Comparison of ENCODE assay signal across 9 cellular contexts in the genomic region with DNA sequence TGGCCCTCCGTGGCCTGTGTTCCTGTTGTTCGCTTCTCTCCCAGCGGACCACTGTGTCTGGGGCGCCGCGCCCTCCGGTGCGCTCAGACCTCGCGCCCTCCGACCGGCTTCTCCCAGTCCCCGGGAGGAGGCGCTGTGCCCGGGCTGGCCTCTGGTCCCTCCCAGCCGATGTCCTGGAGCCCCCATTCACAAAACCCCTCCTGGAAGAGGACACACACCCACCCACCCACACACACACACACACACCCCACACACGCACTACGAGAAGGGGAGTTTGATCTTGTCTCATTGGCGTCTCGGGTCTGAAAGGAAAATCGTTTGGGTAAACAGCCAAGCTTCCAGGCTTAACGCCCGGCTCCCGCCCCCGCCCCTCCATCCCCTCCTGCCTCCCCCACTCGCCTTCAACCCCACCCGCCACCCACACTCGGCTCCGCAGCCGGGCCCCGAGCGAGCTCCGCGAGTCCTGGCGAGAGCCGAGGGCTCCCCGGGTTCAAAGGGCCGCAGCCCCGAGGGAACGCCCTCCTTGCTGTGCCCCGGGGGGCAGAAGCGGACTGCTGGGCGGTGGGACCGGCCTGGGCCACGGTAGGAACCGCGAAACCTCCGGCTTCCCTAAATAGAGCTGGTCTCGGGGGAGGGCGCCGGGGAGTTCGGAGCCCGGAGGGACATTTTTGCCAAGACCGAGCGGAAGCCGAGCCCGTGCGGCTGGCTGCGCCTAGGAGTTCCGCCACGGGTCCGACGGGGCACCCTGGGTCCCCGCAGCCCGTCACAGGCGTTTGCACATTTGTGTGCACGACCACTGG. TPM values are rescaled to one million over a fixed set of nuclear protein-coding genes. Genes with fewer than 3 reads are reported as not detected.
A peak's percentile ranks its signal among the peaks of the same experiment; 100 is the strongest.
DNase-seq lines count a peak whose midpoint lies in the region; ATAC-seq and TF ChIP-seq lines count a peak whose summit lies in the region.
"Had no signal": no experiment of that assay in that cellular context is flagged by ENCODE, and none has a peak within 500 bp of the region (broad histone marks: within the 10 kb centered on the region; RNA-seq: fewer than 3 reads in every experiment).

No MANE protein-coding gene starts in this region.

- peak; percentile 44 to 84 (median 79) for TF ChIP-seq CTCF in ovary (IDR thresholded peaks at IDR 0.05)
- TF ChIP-seq CTCF in natural killer cell (IDR thresholded peaks at IDR 0.05), result no peak

- peak overlapping the region; percentile 72 to 94 (median 91) for H3K4me2 ChIP-seq in BLaER1 treated with 17β-estradiol and CSF1 and Interleukin-3, amounts not matched to agents 10 nM and 100 nM

- no peaks in the 10 kb centered on the region for H3K9me3 Mint-ChIP-seq in activated naive CD4-positive, alpha-beta T cell treated with anti-CD3 and anti-CD28 coated beads for 36 hours
- H3K9me3 Mint-ChIP-seq in natural killer cell, result peaks cover 0 to 2% of the 10 kb centered on the region in 2 donors

- no peak for TF ChIP-seq EP300 in ovary (IDR thresholded peaks at IDR 0.05)

- H3K4me3 ChIP-seq in BLaER1 treated with 17β-estradiol and CSF1 and Interleukin-3, amounts not matched to agents 10 nM and 100 nM, result peak overlapping the region; percentile 29 to 57 (median 50); a peak in 19 of 20 replicates
- H3K4me3 ChIP-seq in SK-N-MC (peak overlapping the region; percentile 70), ovary (peak overlapping the region; percentile 68)

- H3K4me1 ChIP-seq in BLaER1 treated with 17β-estradiol and CSF1 and Interleukin-3, amounts not matched to agents 10 nM and 100 nM, result peaks cover 11 to 45% (median 37%) of the 10 kb centered on the region in 10 experiments; a peak in 17 of 20 replicates
- peaks cover 25% of the 10 kb centered on the region for H3K4me1 ChIP-seq in ovary (ENCODE audit: insufficient read depth)

- DNase-seq in SK-N-MC (ENCODE audit: low read depth, low spot score) (no peak), Right ventricle myocardium inferior (ENCODE audit: missing footprints) (peak; percentile 72), ovary (peak; percentile 79 to 89 (median 84)), natural killer cell (no peak)
- no peak for DNase-seq in activated naive CD4-positive, alpha-beta T cell treated with anti-CD3 and anti-CD28 coated beads for 36 hours
- DNase-seq in activated CD8-positive, alpha-beta memory T cell treated with anti-CD3 and anti-CD28 coated beads, Interleukin-2, amount 50 U/mL, for 48 hours, result no peak
- DNase-seq: activated naive CD8-positive, alpha-beta T cell treated with anti-CD3 and anti-CD28 coated beads, Interleukin-2, amount 10 ng/mL, durations not matched to agents 7 days and 5 days had no signal

- H3K27ac ChIP-seq in BLaER1 treated with 17β-estradiol and CSF1 and Interleukin-3, amounts not matched to agents 10 nM and 100 nM, result no peak overlapping the region
- H3K27ac ChIP-seq in SK-N-MC (no peak overlapping the region), ovary (peak overlapping the region; percentile 91 to 99)

- no peak overlapping the region for H3K27ac Mint-ChIP-seq in activated naive CD4-positive, alpha-beta T cell treated with anti-CD3 and anti-CD28 coated beads for 36 hours
- H3K27ac Mint-ChIP-seq in natural killer cell, result no peak overlapping the region
- H3K27ac Mint-ChIP-seq: activated naive CD8-positive, alpha-beta T cell treated with anti-CD3 and anti-CD28 coated beads, Interleukin-2, amount 10 ng/mL, durations not matched to agents 7 days and 5 days had no signal

- H3K4me1 Mint-ChIP-seq in activated naive CD4-positive, alpha-beta T cell treated with anti-CD3 and anti-CD28 coated beads for 36 hours (ENCODE audit: low read depth), result peaks cover 32% of the 10 kb centered on the region
- peaks cover 22 to 25% of the 10 kb centered on the region in 2 donors for H3K4me1 Mint-ChIP-seq in natural killer cell

- CTCF ChIA-PET in activated naive CD4-positive, alpha-beta T cell treated with anti-CD3 and anti-CD28 coated beads for 36 hours (lab: Charles Lee), result no interaction called here

- H3K4me3 Mint-ChIP-seq in activated naive CD4-positive, alpha-beta T cell treated with anti-CD3 and anti-CD28 coated beads for 36 hours, result no peak overlapping the region
- H3K4me3 Mint-ChIP-seq in natural killer cell, result no peak overlapping the region
- H3K4me3 Mint-ChIP-seq: activated naive CD8-positive, alpha-beta T cell treated with anti-CD3 and anti-CD28 coated beads, Interleukin-2, amount 10 ng/mL, durations not matched to agents 7 days and 5 days had no signal

- intact Hi-C loops in Right ventricle myocardium inferior (cut with DNase I), result no loop called here
- intact Hi-C loops in ovary (cut with DNase I), result no loop called here
- intact Hi-C loops in activated naive CD4-positive, alpha-beta T cell treated with anti-CD3 and anti-CD28 coated beads for 36 hours (cut with micrococcal nuclease), result loop anchor here (10.0 kb wide), 1 partner anchor 1679 kb away; no protein-coding TSS in a partner anchor
- intact Hi-C loops in natural killer cell (cut with micrococcal nuclease), result no loop called here

- peaks cover 99 to 100% (median 100%) of the 10 kb centered on the region in 11 experiments for H3K27me3 ChIP-seq in BLaER1 treated with 17β-estradiol and CSF1 and Interleukin-3, amounts not matched to agents 10 nM and 100 nM
- no peaks in the 10 kb centered on the region for H3K27me3 ChIP-seq in ovary

- H3K9ac ChIP-seq in BLaER1 treated with 17β-estradiol and CSF1 and Interleukin-3, amounts not matched to agents 10 nM and 100 nM, result peak overlapping the region in 4 of 11 experiments; percentile 14 to 54 (median 40); a peak in 1 of 22 replicates
- peak overlapping the region; percentile 45 for H3K9ac ChIP-seq in SK-N-MC (ENCODE audit: insufficient read length)

- peaks cover 72% of the 10 kb centered on the region for H3K27me3 Mint-ChIP-seq in activated naive CD4-positive, alpha-beta T cell treated with anti-CD3 and anti-CD28 coated beads for 36 hours (ENCODE audit: low read depth)
- peaks cover 61 to 74% of the 10 kb centered on the region in 2 donors for H3K27me3 Mint-ChIP-seq in natural killer cell (ENCODE audit: low read depth in 2 of 2)

- ATAC-seq in Right ventricle myocardium inferior, result peak; percentile 70
- ATAC-seq in HG02759 (IDR thresholded peaks at IDR 0.05; ENCODE audit: unreplicated experiment), result no peak
- ATAC-seq in natural killer cell, result no peak

- peaks cover 0 to 96% (median 91%) of the 10 kb centered on the region in 11 experiments; a peak in 19 of 22 replicates for H4K20me1 ChIP-seq in BLaER1 treated with 17β-estradiol and CSF1 and Interleukin-3, amounts not matched to agents 10 nM and 100 nM

- 1 to 3% (median 1%) methylated on average over 51 to 67 of the region's 67 CpGs for WGBS in ovary, 3 donors

- no peaks in the 10 kb centered on the region for H3K36me3 Mint-ChIP-seq in activated naive CD4-positive, alpha-beta T cell treated with anti-CD3 and anti-CD28 coated beads for 36 hours (ENCODE audit: low read depth)
- H3K36me3 Mint-ChIP-seq in natural killer cell, result peaks cover 31% of the 10 kb centered on the region
- H3K36me3 Mint-ChIP-seq: activated naive CD8-positive, alpha-beta T cell treated with anti-CD3 and anti-CD28 coated beads, Interleukin-2, amount 10 ng/mL, durations not matched to agents 7 days and 5 days had no signal

- no peaks in the 10 kb centered on the region for H3K36me3 ChIP-seq in BLaER1 treated with 17β-estradiol and CSF1 and Interleukin-3, amounts not matched to agents 10 nM and 100 nM
- H3K36me3 ChIP-seq in SK-N-MC (ENCODE audit: insufficient read depth, low read length), result no peaks in the 10 kb centered on the region
- no peaks in the 10 kb centered on the region for H3K36me3 ChIP-seq in ovary

- H3K9me3 ChIP-seq in BLaER1 treated with 17β-estradiol and CSF1 and Interleukin-3, amounts not matched to agents 10 nM and 100 nM (replicated peaks in 1 of 11), result peaks cover 0 to 5% (median 0%) of the 10 kb centered on the region in 11 experiments; a peak in 1 of 22 replicates
- H3K9me3 ChIP-seq in SK-N-MC (ENCODE audit: low read depth, low read length), result no peaks in the 10 kb centered on the region
- no peaks in the 10 kb centered on the region for H3K9me3 ChIP-seq in ovary

- peak; percentile 27 for TF ChIP-seq POLR2A in ovary (IDR thresholded peaks at IDR 0.05)

RNA-seq across cellular contexts. Expression of a gene that starts 23.6 kb away (rescaled TPM):
- total RNA-seq in Right ventricle myocardium inferior, result 14.2 TPM
- total RNA-seq in ovary, result 100 to 1,000 TPM in 6 of 7 donors, 10 to 100 TPM in 1; 68.6 to 424 (median 343) TPM
- 100 to 1,000 TPM; 230 to 392 TPM for polyA plus RNA-seq in ovary
- not detected for total RNA-seq in activated naive CD4-positive, alpha-beta T cell treated with anti-CD3 and anti-CD28 coated beads for 36 hours
- not detected for total RNA-seq in natural killer cell
- total RNA-seq: activated naive CD8-positive, alpha-beta T cell treated with anti-CD3 and anti-CD28 coated beads, Interleukin-2, amount 10 ng/mL, durations not matched to agents 7 days and 5 days had no signal

Comparison
In these comparisons a context has a peak if more than half of its experiments do, and no peak if none do; other contexts are left out.
1. H3K27ac ChIP-seq: peak in ovary (2 of 2); none in BLaER1 treated with 17β-estradiol and CSF1 and Interleukin-3, amounts not matched to agents 10 nM and 100 nM (0 of 11) and SK-N-MC (single experiment).
2. DNase-seq: peak in Right ventricle myocardium inferior (single experiment) and ovary (5 of 5); none in SK-N-MC (single experiment), activated naive CD4-positive, alpha-beta T cell treated with anti-CD3 and anti-CD28 coated beads for 36 hours (single experiment), activated CD8-positive, alpha-beta memory T cell treated with anti-CD3 and anti-CD28 coated beads, Interleukin-2, amount 50 U/mL, for 48 hours (single experiment) and natural killer cell (single experiment).
3. RNA of a gene that starts 23.6 kb away (total RNA-seq): 68.6 to 424 TPM in ovary and 14.2 TPM in Right ventricle myocardium inferior (single experiment); not detected in activated naive CD4-positive, alpha-beta T cell treated with anti-CD3 and anti-CD28 coated beads for 36 hours and not detected in natural killer cell; every median in the first group is over 10 times any median in the second.
4. Peak in every context shown above with its lines, with median percentiles within 50 percentile points of each other: H3K4me3 ChIP-seq.